ENCODE assay signal across 8 cellular contexts in genomic region chr11:20387262-20388095, GRCh38.
A peak's percentile ranks its signal among the peaks of the same experiment; 100 is the strongest.
DNase-seq lines count a peak whose midpoint lies in the region; ATAC-seq and TF ChIP-seq lines count a peak whose summit lies in the region.

Gene PRMT3 (plus strand): TSS chr11:20387716. CDS start chr11:20387747, 31 bp downstream.

- H3K4me3 Mint-ChIP-seq in central memory CD8-positive, alpha-beta T cell = peak within 1 kb of the TSS; percentile 98

- peak; percentile 89 for ATAC-seq in HG03432 (IDR thresholded peaks at IDR 0.05; ENCODE audit: unreplicated experiment)
- ATAC-seq in activated CD4-positive, CD25-positive, alpha-beta regulatory T cell treated with anti-CD3 and anti-CD28 coated beads, Interleukin-2, amount 50 U/mL, for 24 hours = peak; percentile 86 to 89
- peak; percentile 85 for ATAC-seq in central memory CD8-positive, alpha-beta T cell (replicated peaks; ENCODE audit: extremely low read depth, poor library complexity, severe bottlenecking)

- no peaks in the 10 kb centered on the region for H3K9me3 Mint-ChIP-seq in central memory CD8-positive, alpha-beta T cell

- H3K27ac Mint-ChIP-seq in central memory CD8-positive, alpha-beta T cell (ENCODE audit: low read depth) = peak within 1 kb of the TSS; percentile 99

- peak; percentile 97 for TF ChIP-seq POLR2A in GM19193 (IDR thresholded peaks at IDR 0.05; ENCODE audit: extremely low read depth, insufficient read depth, insufficient read length)

- peaks cover 22% of the 10 kb centered on the region for H3K4me1 Mint-ChIP-seq in central memory CD8-positive, alpha-beta T cell

- no peaks in the 10 kb centered on the region for H3K27me3 Mint-ChIP-seq in central memory CD8-positive, alpha-beta T cell

- peaks cover 25% of the 10 kb centered on the region for H3K36me3 Mint-ChIP-seq in central memory CD8-positive, alpha-beta T cell (ENCODE audit: insufficient read depth)

- DNase-seq in Ammon's horn (ENCODE audit: low spot score) (peak; percentile 95), NCI-H446 treated with DMSO at 0.1 percent for 48 hours (lab: John Stamatoyannopoulos, UW) (peak; percentile 90), islet precursor cell (peak; percentile 97)
- peak; percentile 97 to 99 for DNase-seq in central memory CD8-positive, alpha-beta T cell (ENCODE audit: low spot score in 2 of 2)
- peak; percentile 98 for DNase-seq in stimulated activated CD4-positive, alpha-beta T cell treated with anti-CD3 and anti-CD28 coated beads, Interleukin-12 subunit alpha, Interleukin-12 subunit beta, amount 100 ng/mL, for 4 hours

Comparison
In these comparisons a context has a peak if more than half of its experiments do, and no peak if none do; other contexts are left out.
1. Peak in every context shown above with its lines: DNase-seq and ATAC-seq.